1 cellular context compared by ENCODE assay signal in the genomic region with DNA sequence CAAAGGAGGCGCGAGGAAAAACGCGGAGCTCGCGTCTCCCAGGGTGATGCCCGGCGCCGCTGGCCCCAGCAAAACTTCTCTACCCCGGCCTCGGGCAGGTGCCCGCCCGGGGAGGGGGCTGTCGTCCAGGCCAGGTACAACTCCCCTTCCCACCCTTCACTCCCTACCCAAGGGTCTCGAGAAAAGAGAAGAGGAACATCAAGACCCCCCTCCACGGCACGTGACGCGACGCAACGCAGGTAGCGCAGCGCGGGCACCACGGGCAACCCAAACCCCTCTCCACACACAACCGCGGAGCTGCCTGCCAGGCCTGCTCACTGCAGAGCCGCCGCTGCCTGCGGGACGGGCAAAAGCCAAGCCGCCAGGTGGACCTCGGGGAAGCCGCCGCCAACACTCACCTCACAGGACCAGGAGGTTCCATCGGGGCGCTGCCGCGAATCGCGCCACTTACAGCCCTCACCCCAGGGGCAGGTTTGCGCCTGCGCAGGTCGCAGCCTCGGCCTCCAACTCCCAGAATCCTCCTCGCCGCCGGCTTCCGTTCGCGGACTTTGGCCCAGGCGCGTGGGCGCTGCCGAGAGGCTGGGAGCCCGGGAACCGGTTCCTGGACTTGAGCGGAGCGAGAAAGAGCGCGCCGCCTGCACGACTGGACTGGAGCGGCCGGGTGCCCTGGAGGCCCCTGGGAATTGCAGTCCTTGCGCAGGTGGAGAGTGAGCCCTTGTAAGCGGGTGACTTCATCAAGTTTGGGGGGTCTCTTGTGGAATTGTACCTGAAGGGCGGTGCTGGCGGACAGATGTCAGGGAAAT.
A peak's percentile ranks its signal among the peaks of the same experiment; 100 is the strongest.
TF ChIP-seq lines count a peak whose summit lies in the region.

A gene (minus strand): TSS at position 477 of the 803 bp plus-strand sequence. CDS start 56 bp downstream, at position 421.

TF ChIP-seq in HepG2, 621 proteins besides CTCF, POLR2A, EP300 and RAD21 (continued from another document):
- TF ChIP-seq, protein P1, sequence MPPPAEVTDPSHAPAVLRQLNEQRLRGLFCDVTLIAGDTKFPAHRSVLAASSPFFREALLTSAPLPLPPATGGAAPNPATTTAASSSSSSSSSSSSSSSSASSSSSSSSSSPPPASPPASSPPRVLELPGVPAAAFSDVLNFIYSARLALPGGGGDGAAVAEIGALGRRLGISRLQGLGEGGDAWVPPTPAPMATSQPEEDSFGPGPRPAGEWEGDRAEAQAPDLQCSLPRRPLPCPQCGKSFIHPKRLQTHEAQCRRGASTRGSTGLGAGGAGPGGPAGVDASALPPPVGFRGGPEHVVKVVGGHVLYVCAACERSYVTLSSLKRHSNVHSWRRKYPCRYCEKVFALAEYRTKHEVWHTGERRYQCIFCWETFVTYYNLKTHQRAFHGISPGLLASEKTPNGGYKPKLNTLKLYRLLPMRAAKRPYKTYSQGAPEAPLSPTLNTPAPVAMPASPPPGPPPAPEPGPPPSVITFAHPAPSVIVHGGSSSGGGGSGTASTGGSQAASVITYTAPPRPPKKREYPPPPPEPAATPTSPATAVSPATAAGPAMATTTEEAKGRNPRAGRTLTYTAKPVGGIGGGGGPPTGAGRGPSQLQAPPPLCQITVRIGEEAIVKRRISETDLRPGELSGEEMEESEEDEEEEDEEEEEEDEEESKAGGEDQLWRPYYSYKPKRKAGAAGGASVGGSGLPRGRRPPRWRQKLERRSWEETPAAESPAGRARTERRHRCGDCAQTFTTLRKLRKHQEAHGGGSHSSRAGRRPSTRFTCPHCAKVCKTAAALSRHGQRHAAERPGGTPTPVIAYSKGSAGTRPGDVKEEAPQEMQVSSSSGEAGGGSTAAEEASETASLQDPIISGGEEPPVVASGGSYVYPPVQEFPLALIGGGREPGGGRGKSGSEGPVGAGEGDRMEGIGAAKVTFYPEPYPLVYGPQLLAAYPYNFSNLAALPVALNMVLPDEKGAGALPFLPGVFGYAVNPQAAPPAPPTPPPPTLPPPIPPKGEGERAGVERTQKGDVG (CRISPR knock-in tag; IDR thresholded peaks at IDR 0.05; ENCODE audit: borderline replicate concordance), result peak; percentile 90; the same call in 1 of the 2 replicates
- peak; percentile 70 for TF ChIP-seq REPIN1 (CRISPR knock-in tag; IDR thresholded peaks at IDR 0.05; ENCODE audit: borderline replicate concordance, low read depth)
- TF ChIP-seq ZNF556 (CRISPR knock-in tag; IDR thresholded peaks at IDR 0.05; ENCODE audit: borderline replicate concordance), result peak; percentile 69; the same call in 1 of the 2 replicates
- no peak for TF ChIP-seq DPF2 (CRISPR knock-in tag; IDR thresholded peaks at IDR 0.05; ENCODE audit: borderline replicate concordance, low read depth)
- TF ChIP-seq ZNF562 (CRISPR knock-in tag; IDR thresholded peaks at IDR 0.05; ENCODE audit: borderline replicate concordance), result no peak
- TF ChIP-seq KDM6A (CRISPR knock-in tag; IDR thresholded peaks at IDR 0.05; ENCODE audit: low read depth), result no peak
- peak; percentile 79 for TF ChIP-seq BHLHE40 (IDR thresholded peaks at IDR 0.05; ENCODE audit: low read length)
- peak; percentile 83 for TF ChIP-seq ARNT2 (CRISPR knock-in tag; IDR thresholded peaks at IDR 0.05; ENCODE audit: low read depth)
- TF ChIP-seq HDAC1 (CRISPR knock-in tag; IDR thresholded peaks at IDR 0.05), result peak; percentile 82
- no peak for TF ChIP-seq TCF7L2 (IDR thresholded peaks at IDR 0.05; ENCODE audit: low read depth, low read length)
- TF ChIP-seq, protein P2, sequence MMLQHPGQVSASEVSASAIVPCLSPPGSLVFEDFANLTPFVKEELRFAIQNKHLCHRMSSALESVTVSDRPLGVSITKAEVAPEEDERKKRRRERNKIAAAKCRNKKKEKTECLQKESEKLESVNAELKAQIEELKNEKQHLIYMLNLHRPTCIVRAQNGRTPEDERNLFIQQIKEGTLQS (CRISPR knock-in tag; IDR thresholded peaks at IDR 0.05), result no peak
- TF ChIP-seq SMC3 (IDR thresholded peaks at IDR 0.05; ENCODE audit: low read length), result no peak
- TF ChIP-seq ZNF672 (CRISPR knock-in tag; IDR thresholded peaks at IDR 0.05), result no peak
- 0 out of 2 replicates have a peak, but pooled peaks have one; percentile 47 for TF ChIP-seq KLF6 (CRISPR knock-in tag; IDR thresholded peaks at IDR 0.05)
- no peak for TF ChIP-seq ZNF136 (CRISPR knock-in tag; IDR thresholded peaks at IDR 0.05; ENCODE audit: low read depth)
- no peak for TF ChIP-seq ZBTB7B (CRISPR knock-in tag; IDR thresholded peaks at IDR 0.05)
- no peak for TF ChIP-seq ZNF790 (CRISPR knock-in tag; IDR thresholded peaks at IDR 0.05; ENCODE audit: borderline replicate concordance)
- TF ChIP-seq, protein P3, sequence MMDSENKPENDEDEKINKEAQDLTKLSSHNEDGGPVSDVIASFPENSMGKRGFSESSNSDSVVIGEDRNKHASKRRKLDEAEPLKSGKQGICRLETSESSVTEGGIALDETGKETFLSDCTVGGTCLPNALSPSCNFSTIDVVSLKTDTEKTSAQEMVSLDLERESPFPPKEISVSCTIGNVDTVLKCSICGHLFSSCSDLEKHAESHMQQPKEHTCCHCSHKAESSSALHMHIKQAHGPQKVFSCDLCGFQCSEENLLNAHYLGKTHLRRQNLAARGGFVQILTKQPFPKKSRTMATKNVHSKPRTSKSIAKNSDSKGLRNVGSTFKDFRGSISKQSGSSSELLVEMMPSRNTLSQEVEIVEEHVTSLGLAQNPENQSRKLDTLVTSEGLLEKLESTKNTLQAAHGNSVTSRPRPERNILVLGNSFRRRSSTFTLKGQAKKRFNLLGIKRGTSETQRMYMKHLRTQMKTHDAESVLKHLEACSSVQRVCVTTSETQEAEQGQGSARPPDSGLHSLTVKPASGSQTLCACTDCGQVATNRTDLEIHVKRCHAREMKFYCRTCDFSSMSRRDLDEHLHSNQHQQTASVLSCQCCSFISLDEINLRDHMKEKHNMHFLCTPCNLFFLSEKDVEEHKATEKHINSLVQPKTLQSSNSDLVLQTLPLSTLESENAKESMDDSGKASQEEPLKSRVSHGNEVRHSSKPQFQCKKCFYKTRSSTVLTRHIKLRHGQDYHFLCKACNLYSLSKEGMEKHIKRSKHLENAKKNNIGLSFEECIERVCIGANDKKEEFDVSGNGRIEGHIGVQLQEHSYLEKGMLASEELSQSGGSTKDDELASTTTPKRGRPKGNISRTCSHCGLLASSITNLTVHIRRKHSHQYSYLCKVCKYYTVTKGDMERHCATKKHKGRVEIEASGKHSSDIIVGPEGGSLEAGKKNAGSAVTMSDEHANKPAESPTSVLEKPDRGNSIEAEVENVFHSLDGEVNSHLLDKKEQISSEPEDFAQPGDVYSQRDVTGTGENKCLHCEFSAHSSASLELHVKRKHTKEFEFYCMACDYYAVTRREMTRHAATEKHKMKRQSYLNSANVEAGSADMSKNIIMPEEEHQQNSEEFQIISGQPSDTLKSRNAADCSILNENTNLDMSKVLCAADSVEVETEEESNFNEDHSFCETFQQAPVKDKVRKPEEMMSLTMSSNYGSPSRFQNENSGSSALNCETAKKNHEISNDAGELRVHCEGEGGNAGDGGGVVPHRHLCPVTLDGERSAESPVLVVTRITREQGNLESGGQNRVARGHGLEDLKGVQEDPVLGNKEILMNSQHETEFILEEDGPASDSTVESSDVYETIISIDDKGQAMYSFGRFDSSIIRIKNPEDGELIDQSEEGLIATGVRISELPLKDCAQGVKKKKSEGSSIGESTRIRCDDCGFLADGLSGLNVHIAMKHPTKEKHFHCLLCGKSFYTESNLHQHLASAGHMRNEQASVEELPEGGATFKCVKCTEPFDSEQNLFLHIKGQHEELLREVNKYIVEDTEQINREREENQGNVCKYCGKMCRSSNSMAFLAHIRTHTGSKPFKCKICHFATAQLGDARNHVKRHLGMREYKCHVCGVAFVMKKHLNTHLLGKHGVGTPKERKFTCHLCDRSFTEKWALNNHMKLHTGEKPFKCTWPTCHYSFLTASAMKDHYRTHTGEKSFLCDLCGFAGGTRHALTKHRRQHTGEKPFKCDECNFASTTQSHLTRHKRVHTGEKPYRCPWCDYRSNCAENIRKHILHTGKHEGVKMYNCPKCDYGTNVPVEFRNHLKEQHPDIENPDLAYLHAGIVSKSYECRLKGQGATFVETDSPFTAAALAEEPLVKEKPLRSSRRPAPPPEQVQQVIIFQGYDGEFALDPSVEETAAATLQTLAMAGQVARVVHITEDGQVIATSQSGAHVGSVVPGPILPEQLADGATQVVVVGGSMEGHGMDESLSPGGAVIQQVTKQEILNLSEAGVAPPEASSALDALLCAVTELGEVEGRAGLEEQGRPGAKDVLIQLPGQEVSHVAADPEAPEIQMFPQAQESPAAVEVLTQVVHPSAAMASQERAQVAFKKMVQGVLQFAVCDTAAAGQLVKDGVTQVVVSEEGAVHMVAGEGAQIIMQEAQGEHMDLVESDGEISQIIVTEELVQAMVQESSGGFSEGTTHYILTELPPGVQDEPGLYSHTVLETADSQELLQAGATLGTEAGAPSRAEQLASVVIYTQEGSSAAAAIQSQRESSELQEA (CRISPR knock-in tag; IDR thresholded peaks at IDR 0.05; ENCODE audit: not compliant biosample characterization), result peak; percentile 82
- TF ChIP-seq ZNF337 (CRISPR knock-in tag; IDR thresholded peaks at IDR 0.05; ENCODE audit: borderline replicate concordance, low read depth), result peak; percentile 84; the same call in 1 of the 2 replicates
- no peak for TF ChIP-seq NFE2 (CRISPR knock-in tag; IDR thresholded peaks at IDR 0.05)
- TF ChIP-seq ZNF670 (CRISPR knock-in tag; IDR thresholded peaks at IDR 0.05; ENCODE audit: borderline replicate concordance), result peak; percentile 83; the same call in 1 of the 2 replicates
- no peak for TF ChIP-seq GZF1 (CRISPR knock-in tag; IDR thresholded peaks at IDR 0.05)
- no peak; the same call in 1 of the 2 replicates for TF ChIP-seq HMG20B (CRISPR knock-in tag; conservative IDR thresholded peaks at IDR 0.05)
- TF ChIP-seq SOX13 (IDR thresholded peaks at IDR 0.05), result no peak
- TF ChIP-seq SOX13 (CRISPR knock-in tag; conservative IDR thresholded peaks at IDR 0.05 in 1 of 2, IDR thresholded peaks at IDR 0.05 in 1 of 2), result peak in 1 of 2 experiments; percentile 44; a peak in 2 of 4 replicates
- TF ChIP-seq FOXA3 (CRISPR knock-in tag; IDR thresholded peaks at IDR 0.05), result peak; percentile 75
- TF ChIP-seq RNF2 (conservative IDR thresholded peaks at IDR 0.05; ENCODE audit: low read depth), result peak; percentile 25; the same call in 1 of the 2 replicates
- no peak for TF ChIP-seq RELA (CRISPR knock-in tag; IDR thresholded peaks at IDR 0.05)
- peak; percentile 45; the same call in 1 of the 2 replicates for TF ChIP-seq GATAD2A (CRISPR knock-in tag; IDR thresholded peaks at IDR 0.05)
- TF ChIP-seq SNRNP70 (IDR thresholded peaks at IDR 0.05; ENCODE audit: low read depth, low read length), result no peak
- TF ChIP-seq, protein P4, sequence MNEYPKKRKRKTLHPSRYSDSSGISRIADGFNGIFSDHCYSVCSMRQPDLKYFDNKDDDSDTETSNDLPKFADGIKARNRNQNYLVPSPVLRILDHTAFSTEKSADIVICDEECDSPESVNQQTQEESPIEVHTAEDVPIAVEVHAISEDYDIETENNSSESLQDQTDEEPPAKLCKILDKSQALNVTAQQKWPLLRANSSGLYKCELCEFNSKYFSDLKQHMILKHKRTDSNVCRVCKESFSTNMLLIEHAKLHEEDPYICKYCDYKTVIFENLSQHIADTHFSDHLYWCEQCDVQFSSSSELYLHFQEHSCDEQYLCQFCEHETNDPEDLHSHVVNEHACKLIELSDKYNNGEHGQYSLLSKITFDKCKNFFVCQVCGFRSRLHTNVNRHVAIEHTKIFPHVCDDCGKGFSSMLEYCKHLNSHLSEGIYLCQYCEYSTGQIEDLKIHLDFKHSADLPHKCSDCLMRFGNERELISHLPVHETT (CRISPR knock-in tag; conservative IDR thresholded peaks at IDR 0.05), result peak; percentile 86
- TF ChIP-seq FOXK2 (IDR thresholded peaks at IDR 0.05), result no peak
- TF ChIP-seq POGZ (CRISPR knock-in tag; IDR thresholded peaks at IDR 0.05), result peak; percentile 71
- no peak for TF ChIP-seq PHF5A (CRISPR knock-in tag; IDR thresholded peaks at IDR 0.05; ENCODE audit: low read depth, unreplicated experiment)
- TF ChIP-seq RFX5 (IDR thresholded peaks at IDR 0.05; ENCODE audit: low read depth, low read length), result no peak
- TF ChIP-seq TBX3 (IDR thresholded peaks at IDR 0.05; ENCODE audit: borderline replicate concordance), result 0 out of 2 replicates have a peak, but pooled peaks have one; percentile 21
- peak; percentile 84; the same call in 1 of the 2 replicates for TF ChIP-seq ZSCAN12 (CRISPR knock-in tag; IDR thresholded peaks at IDR 0.05)
- TF ChIP-seq FOXM1 (CRISPR knock-in tag; IDR thresholded peaks at IDR 0.05), result 0 out of 2 replicates have a peak, but pooled peaks have one; percentile 60
- peak; percentile 92; the same call in 1 of the 2 replicates for TF ChIP-seq ZNF441 (CRISPR knock-in tag; IDR thresholded peaks at IDR 0.05; ENCODE audit: borderline replicate concordance)
- TF ChIP-seq WIZ (CRISPR knock-in tag; IDR thresholded peaks at IDR 0.05), result peak; percentile 71; the same call in 1 of the 2 replicates
- TF ChIP-seq ZNF780A (CRISPR knock-in tag; IDR thresholded peaks at IDR 0.05), result no peak
- TF ChIP-seq ZNF773 (CRISPR knock-in tag; IDR thresholded peaks at IDR 0.05; ENCODE audit: borderline replicate concordance), result no peak
TF ChIP-seq in HepG2: peak in this region for 320.
